In the genomic region with DNA sequence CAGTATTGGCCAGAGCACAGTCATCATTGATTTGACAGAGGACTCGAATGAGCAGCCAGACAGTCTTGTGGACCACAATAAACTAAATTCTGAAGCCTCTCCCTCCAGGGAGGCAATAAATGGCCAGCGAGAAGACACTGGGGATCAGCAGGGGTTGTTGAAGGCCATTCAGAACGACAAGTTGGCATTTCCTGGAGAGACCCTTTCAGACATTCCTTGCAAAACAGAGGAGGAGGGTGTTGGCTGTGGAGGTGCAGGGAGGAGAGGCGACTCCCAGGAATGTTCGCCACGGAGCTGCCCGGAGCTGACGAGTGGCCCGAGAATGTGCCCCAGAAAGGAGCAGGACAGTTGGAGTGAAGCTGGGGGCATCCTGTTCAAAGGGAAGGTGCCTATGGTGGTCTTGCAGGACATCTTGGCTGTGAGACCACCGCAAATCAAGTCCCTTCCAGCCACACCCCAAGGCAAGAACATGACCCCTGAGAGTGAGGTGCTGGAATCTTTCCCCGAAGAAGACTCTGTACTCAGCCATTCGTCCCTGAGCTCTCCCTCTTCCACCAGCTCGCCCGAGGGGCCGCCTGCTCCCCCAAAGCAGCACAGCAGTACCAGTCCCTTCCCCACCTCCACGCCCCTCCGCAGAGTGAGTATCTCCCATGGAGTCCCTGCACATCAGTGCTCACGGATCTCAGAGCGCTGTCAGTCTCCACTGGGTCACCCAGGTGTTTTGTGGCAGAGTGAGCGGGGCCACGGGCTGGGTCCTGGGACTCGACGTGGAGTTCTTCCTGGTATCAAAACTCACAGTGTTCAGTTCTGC, we compare ENCODE assay signal across 1 cellular context.
TF ChIP-seq lines count a peak whose summit lies in the region.

No MANE protein-coding gene starts in this region.

TF ChIP-seq in H1, 55 proteins besides CTCF, POLR2A, EP300 and RAD21:
- TF ChIP-seq KDM1A (IDR thresholded peaks at IDR 0.05; ENCODE audit: borderline replicate concordance, low read length) = no peak
- TF ChIP-seq HDAC2 (IDR thresholded peaks at IDR 0.05; ENCODE audit: borderline replicate concordance in 1 of 2, low read depth in 2 of 2, low read length in 2 of 2) = peak; percentile 66 to 96; a peak in 2 of 4 replicates
- peak; percentile 68; the same call in 1 of the 2 replicates for TF ChIP-seq GTF2F1 (IDR thresholded peaks at IDR 0.05; ENCODE audit: borderline replicate concordance, low read depth, low read length)
- peak; percentile 35 to 67 for TF ChIP-seq BCL11A (IDR thresholded peaks at IDR 0.05; ENCODE audit: low read depth in 2 of 2, low read length in 2 of 2)
- peak in 1 of 2 experiments; percentile 67; a peak in 2 of 4 replicates for TF ChIP-seq SIN3A (conservative IDR thresholded peaks at IDR 0.05 in 1 of 2, IDR thresholded peaks at IDR 0.05 in 1 of 2; ENCODE audit: low read depth in 1 of 2, low read length in 2 of 2)
- TF ChIP-seq CHD1 (IDR thresholded peaks at IDR 0.05; ENCODE audit: low read depth, low read length) = peak; percentile 12; the same call in 1 of the 2 replicates
- TF ChIP-seq POLR2AphosphoS5 (IDR thresholded peaks at IDR 0.05; ENCODE audit: low read depth, low read length) = peak; percentile 86
- TF ChIP-seq, protein P1, sequence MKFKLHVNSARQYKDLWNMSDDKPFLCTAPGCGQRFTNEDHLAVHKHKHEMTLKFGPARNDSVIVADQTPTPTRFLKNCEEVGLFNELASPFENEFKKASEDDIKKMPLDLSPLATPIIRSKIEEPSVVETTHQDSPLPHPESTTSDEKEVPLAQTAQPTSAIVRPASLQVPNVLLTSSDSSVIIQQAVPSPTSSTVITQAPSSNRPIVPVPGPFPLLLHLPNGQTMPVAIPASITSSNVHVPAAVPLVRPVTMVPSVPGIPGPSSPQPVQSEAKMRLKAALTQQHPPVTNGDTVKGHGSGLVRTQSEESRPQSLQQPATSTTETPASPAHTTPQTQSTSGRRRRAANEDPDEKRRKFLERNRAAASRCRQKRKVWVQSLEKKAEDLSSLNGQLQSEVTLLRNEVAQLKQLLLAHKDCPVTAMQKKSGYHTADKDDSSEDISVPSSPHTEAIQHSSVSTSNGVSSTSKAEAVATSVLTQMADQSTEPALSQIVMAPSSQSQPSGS (IDR thresholded peaks at IDR 0.05; ENCODE audit: low read length) = peak; percentile 64
- no peak for TF ChIP-seq ZNF274 (IDR thresholded peaks at IDR 0.05; ENCODE audit: borderline replicate concordance, extremely low read depth, low read length)
- TF ChIP-seq PHF8 (conservative IDR thresholded peaks at IDR 0.05; ENCODE audit: low read depth, low read length) = no peak
- no peak for TF ChIP-seq TBP (IDR thresholded peaks at IDR 0.05; ENCODE audit: low read depth, low read length)
- peak; percentile 58; the same call in 1 of the 2 replicates for TF ChIP-seq YY1 (IDR thresholded peaks at IDR 0.05; ENCODE audit: low read depth, low read length)
- TF ChIP-seq TAF1 (IDR thresholded peaks at IDR 0.05; ENCODE audit: low read depth, low read length) = peak; percentile 65
- TF ChIP-seq CBX5 (IDR thresholded peaks at IDR 0.05; ENCODE audit: low read depth, low read length) = no peak
- peak; percentile 51 for TF ChIP-seq CHD2 (IDR thresholded peaks at IDR 0.05; ENCODE audit: low read length)
- peak; percentile 96 for TF ChIP-seq TEAD4 (IDR thresholded peaks at IDR 0.05; ENCODE audit: low read depth, low read length)
- TF ChIP-seq NANOG (IDR thresholded peaks at IDR 0.05; ENCODE audit: insufficient read depth, low read depth, low read length, poor library complexity, severe bottlenecking) = peak; percentile 95
- TF ChIP-seq SP1 (IDR thresholded peaks at IDR 0.05; ENCODE audit: low read depth, low read length) = peak; percentile 86
TF ChIP-seq in H1: peak in this region for 13.
